2 cellular contexts compared by ENCODE assay signal in genomic region chr12:131860472-131861260, GRCh38.
TF ChIP-seq lines count a peak whose summit lies in the region.

No MANE protein-coding gene starts in this region.

TF ChIP-seq in A549, 52 proteins besides CTCF, POLR2A, EP300 and RAD21 (continues in another document):
- TF ChIP-seq HMGXB4 (CRISPR knock-in tag; IDR thresholded peaks at IDR 0.05; ENCODE audit: borderline replicate concordance) (no peak), ZFP36 (IDR thresholded peaks at IDR 0.05; ENCODE audit: borderline replicate concordance, partially characterized antibody) (peak; percentile 32), FOSB (CRISPR knock-in tag; IDR thresholded peaks at IDR 0.05) (no peak), CHD4 (IDR thresholded peaks at IDR 0.05; ENCODE audit: borderline replicate concordance) (no peak), TP53 (CRISPR knock-in tag; IDR thresholded peaks at IDR 0.05) (no peak), REST (IDR thresholded peaks at IDR 0.05) (no peak), ESRRA (IDR thresholded peaks at IDR 0.05; ENCODE audit: borderline replicate concordance, low read length) (peak; percentile 44; the same call in 1 of the 2 replicates), POLR2AphosphoS2 (conservative IDR thresholded peaks at IDR 0.05; ENCODE audit: low read length) (no peak), KDM1A (IDR thresholded peaks at IDR 0.05; ENCODE audit: low read depth) (no peak), MAX (IDR thresholded peaks at IDR 0.05) (peak; percentile 97), HOXA7 (CRISPR knock-in tag; IDR thresholded peaks at IDR 0.05) (no peak), JUNB (IDR thresholded peaks at IDR 0.05) (peak; percentile 74), HOXB5 (CRISPR knock-in tag; IDR thresholded peaks at IDR 0.05) (peak; percentile 75; the same call in 1 of the 2 replicates), FOSL2 (IDR thresholded peaks at IDR 0.05) (no peak), FOSL2 (CRISPR knock-in tag; IDR thresholded peaks at IDR 0.05) (peak; percentile 88), EHMT2 (IDR thresholded peaks at IDR 0.05; ENCODE audit: low read depth) (no peak), CEBPB (IDR thresholded peaks at IDR 0.05) (peak; percentile 96 to 99), NFE2L2 (conservative IDR thresholded peaks at IDR 0.05; ENCODE audit: low read length) (peak; percentile 51; the same call in 1 of the 2 replicates), HEYL (CRISPR knock-in tag; IDR thresholded peaks at IDR 0.05) (0 out of 2 replicates have a peak, but pooled peaks have one; percentile 46), E2F6 (IDR thresholded peaks at IDR 0.05; ENCODE audit: borderline replicate concordance, low read depth) (peak; percentile 55), SREBF2 (IDR thresholded peaks at IDR 0.05) (no peak), NR3C1 (IDR thresholded peaks at IDR 0.05) (no peak), GATA3 (IDR thresholded peaks at IDR 0.05; ENCODE audit: borderline replicate concordance) (peak; percentile 94), MYC (IDR thresholded peaks at IDR 0.05; ENCODE audit: borderline replicate concordance, low read length) (peak; percentile 71), ZSCAN20 (CRISPR knock-in tag; IDR thresholded peaks at IDR 0.05) (0 out of 2 replicates have a peak, but pooled peaks have one; percentile 29), PBX3 (IDR thresholded peaks at IDR 0.05) (peak; percentile 89), CHD2 (IDR thresholded peaks at IDR 0.05; ENCODE audit: low read length, partially characterized antibody) (no peak), NPAS2 (CRISPR knock-in tag; IDR thresholded peaks at IDR 0.05; ENCODE audit: borderline replicate concordance) (peak; percentile 77), ATOH8 (CRISPR knock-in tag; IDR thresholded peaks at IDR 0.05; ENCODE audit: low read depth) (peak; percentile 85)

TF ChIP-seq in endothelial cell of umbilical vein, 7 proteins besides CTCF, POLR2A, EP300 and RAD21:
- no peak for TF ChIP-seq MAX (IDR thresholded peaks at IDR 0.05; ENCODE audit: insufficient read depth, insufficient read length)
- TF ChIP-seq EZH2 (IDR thresholded peaks at IDR 0.05; ENCODE audit: borderline replicate concordance, low read depth, low read length, severe bottlenecking) = no peak
- TF ChIP-seq MYC (IDR thresholded peaks at IDR 0.05; ENCODE audit: low read depth, low read length) = no peak
- no peak for TF ChIP-seq POLR2AphosphoS5 (IDR thresholded peaks at IDR 0.05; ENCODE audit: insufficient read depth, low read depth, low read length)
- TF ChIP-seq JUN (IDR thresholded peaks at IDR 0.05; ENCODE audit: borderline replicate concordance, insufficient read depth, insufficient read length, low read depth) = no peak
- no peak for TF ChIP-seq FOS (IDR thresholded peaks at IDR 0.05; ENCODE audit: borderline replicate concordance, insufficient read depth, low read length)
- no peak for TF ChIP-seq GATA2 (IDR thresholded peaks at IDR 0.05; ENCODE audit: insufficient read depth, insufficient read length, low read depth, low read length)
TF ChIP-seq in endothelial cell of umbilical vein: peak in this region for 0.
